Comparison of ENCODE assay signal across 13 cellular contexts in the genomic region with DNA sequence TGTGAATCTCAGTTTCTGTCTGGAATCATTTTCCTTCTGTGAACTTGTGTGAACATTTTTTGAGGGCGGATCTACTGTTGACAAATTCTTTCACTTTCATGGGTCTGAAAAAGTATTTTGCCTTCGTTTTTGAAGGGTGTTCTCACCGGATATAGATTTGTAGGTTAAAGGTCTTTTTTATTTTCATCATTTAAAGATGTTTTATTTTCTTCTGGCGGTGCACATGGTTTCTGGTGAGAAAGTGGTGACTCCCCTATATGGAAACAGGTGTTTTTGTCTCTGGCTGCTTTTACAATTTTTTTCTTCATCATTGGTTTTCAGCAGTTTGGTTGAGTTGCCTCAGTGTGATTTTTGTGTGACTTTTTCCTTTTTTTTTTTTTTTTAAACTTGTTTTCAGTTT.
A peak's percentile ranks its signal among the peaks of the same experiment; 100 is the strongest.
DNase-seq lines count a peak whose midpoint lies in the region; ATAC-seq and TF ChIP-seq lines count a peak whose summit lies in the region.
"Had no signal": no experiment of that assay in that cellular context is flagged by ENCODE, and none has a peak within 500 bp of the region (broad histone marks: within the 10 kb centered on the region; RNA-seq: fewer than 3 reads in every experiment).

No MANE protein-coding gene starts in this region.

- TF ChIP-seq CTCF in CD4-positive, alpha-beta T cell (IDR thresholded peaks at IDR 0.05): no peak
- TF ChIP-seq CTCF in activated B cell treated with CpG ODN at 0.5 μM for 24 hours (IDR thresholded peaks at IDR 0.05): no peak

- peak; percentile 75 for ATAC-seq in CD4-positive, alpha-beta T cell (ENCODE audit: poor library complexity)
- ATAC-seq in GM19372 (IDR thresholded peaks at IDR 0.05; ENCODE audit: low read depth, unreplicated experiment) (peak; percentile 63), activated B cell treated with CpG ODN at 0.5 μM for 24 hours (ENCODE audit: low read depth) (no peak), memory B cell (ENCODE audit: low read depth) (peak; percentile 50), GM21515 (IDR thresholded peaks at IDR 0.05; ENCODE audit: unreplicated experiment) (no peak), left lobe of liver (no peak)

- intact Hi-C loops in CD4-positive, alpha-beta T cell (cut with DNase I, micrococcal nuclease): loop anchor here (2.0 to 10.0 kb wide), 5 partner anchors 27 to 239 kb away; a partner anchor contains a TSS
- intact Hi-C loops in activated B cell treated with CpG ODN at 0.5 μM for 24 hours (cut with micrococcal nuclease): loop anchor here (2.0 to 5.0 kb wide), 2 partner anchors 34 to 91 kb away; no protein-coding TSS in a partner anchor

- no peaks in the 10 kb centered on the region for H3K27me3 Mint-ChIP-seq in CD4-positive, alpha-beta T cell
- H3K27me3 Mint-ChIP-seq in activated B cell treated with CpG ODN at 0.5 μM for 24 hours (no peaks in the 10 kb centered on the region), memory B cell (no peaks in the 10 kb centered on the region)

- peaks cover 13% of the 10 kb centered on the region for H3K36me3 Mint-ChIP-seq in CD4-positive, alpha-beta T cell (ENCODE audit: low read depth)
- H3K36me3 Mint-ChIP-seq in activated B cell treated with CpG ODN at 0.5 μM for 24 hours (ENCODE audit: low read depth) (peaks cover 19% of the 10 kb centered on the region), memory B cell (peaks cover 5% of the 10 kb centered on the region)

- POLR2A ChIA-PET in CD4-positive, alpha-beta T cell (lab: Charles Lee): no interaction called here
- POLR2A ChIA-PET in activated B cell treated with CpG ODN at 0.5 μM for 24 hours (lab: Charles Lee): no interaction called here

- H3K27ac ChIP-seq in CD4-positive, alpha-beta T cell (ENCODE audit: low read depth, low read length): no peak overlapping the region
- H3K27ac ChIP-seq: suprapubic skin had no signal

- no peaks in the 10 kb centered on the region for H3K27me3 ChIP-seq in CD4-positive, alpha-beta T cell (ENCODE audit: control insufficient read depth, insufficient read depth, low read length)
- H3K27me3 ChIP-seq: suprapubic skin had no signal

- H3K9me3 ChIP-seq in CD4-positive, alpha-beta T cell (ENCODE audit: control insufficient read depth, low read length): no peaks in the 10 kb centered on the region
- H3K9me3 ChIP-seq: suprapubic skin had no signal

- H3K4me3 Mint-ChIP-seq in CD4-positive, alpha-beta T cell: peak overlapping the region; percentile 44
- H3K4me3 Mint-ChIP-seq in activated B cell treated with CpG ODN at 0.5 μM for 24 hours (peak overlapping the region; percentile 21), memory B cell (peak overlapping the region; percentile 32)
- H3K4me3 Mint-ChIP-seq: neural crest cell had no signal

- CTCF ChIA-PET in CD4-positive, alpha-beta T cell (lab: Charles Lee): no interaction called here
- CTCF ChIA-PET in activated B cell treated with CpG ODN at 0.5 μM for 24 hours (lab: Charles Lee): no interaction called here

- no peaks in the 10 kb centered on the region for H3K9me3 Mint-ChIP-seq in CD4-positive, alpha-beta T cell
- H3K9me3 Mint-ChIP-seq in activated B cell treated with CpG ODN at 0.5 μM for 24 hours (no peaks in the 10 kb centered on the region), memory B cell (no peaks in the 10 kb centered on the region)
- H3K9me3 Mint-ChIP-seq: neural crest cell had no signal

- H3K4me1 Mint-ChIP-seq in CD4-positive, alpha-beta T cell (ENCODE audit: low read depth): peaks cover 95% of the 10 kb centered on the region
- peaks cover 89% of the 10 kb centered on the region for H3K4me1 Mint-ChIP-seq in activated B cell treated with CpG ODN at 0.5 μM for 24 hours
- peaks cover 68% of the 10 kb centered on the region for H3K4me1 Mint-ChIP-seq in memory B cell

- peak overlapping the region; percentile 66 for H3K27ac Mint-ChIP-seq in CD4-positive, alpha-beta T cell
- peak overlapping the region; percentile 79 for H3K27ac Mint-ChIP-seq in activated B cell treated with CpG ODN at 0.5 μM for 24 hours
- H3K27ac Mint-ChIP-seq in memory B cell: peak overlapping the region; percentile 84

- DNase-seq in CD4-positive, alpha-beta T cell: no peak
- no peak for DNase-seq in activated B cell treated with CpG ODN at 0.5 μM for 24 hours
- peak in 1 of 2 donors; percentile 12 for DNase-seq in memory B cell (ENCODE audit: low spot score in 2 of 2)
- no peak for DNase-seq in ureter (ENCODE audit: low spot score)
- DNase-seq in COLO829 (ENCODE audit: low spot score): no peak
- DNase-seq in left lobe of liver (ENCODE audit: low spot score): no peak
- DNase-seq: activated gamma-delta T cell treated with Interleukin-2 at 50 U/mL for 16 hours; NK-92 treated with Interleukin-12 subunit alpha and Interleukin-12 subunit beta, amount 100 ng/mL, for 24 hours; stimulated activated CD4-positive, alpha-beta T cell treated with anti-CD3 and anti-CD28 coated beads, Interleukin-2, amount 100 ng/mL, for 24 hours had no signal

Comparison
In these comparisons a context has a peak if more than half of its experiments do, and no peak if none do; other contexts are left out.
1. ATAC-seq: peak in CD4-positive, alpha-beta T cell (single experiment), GM19372 (single experiment) and memory B cell (single experiment); none in activated B cell treated with CpG ODN at 0.5 μM for 24 hours (single experiment), GM21515 (single experiment) and left lobe of liver (single experiment).
2. Peak in every context shown above with its lines, with median percentiles within 50 percentile points of each other: H3K27ac Mint-ChIP-seq and H3K4me3 Mint-ChIP-seq.